1 cellular context compared by ENCODE assay signal in the genomic region with DNA sequence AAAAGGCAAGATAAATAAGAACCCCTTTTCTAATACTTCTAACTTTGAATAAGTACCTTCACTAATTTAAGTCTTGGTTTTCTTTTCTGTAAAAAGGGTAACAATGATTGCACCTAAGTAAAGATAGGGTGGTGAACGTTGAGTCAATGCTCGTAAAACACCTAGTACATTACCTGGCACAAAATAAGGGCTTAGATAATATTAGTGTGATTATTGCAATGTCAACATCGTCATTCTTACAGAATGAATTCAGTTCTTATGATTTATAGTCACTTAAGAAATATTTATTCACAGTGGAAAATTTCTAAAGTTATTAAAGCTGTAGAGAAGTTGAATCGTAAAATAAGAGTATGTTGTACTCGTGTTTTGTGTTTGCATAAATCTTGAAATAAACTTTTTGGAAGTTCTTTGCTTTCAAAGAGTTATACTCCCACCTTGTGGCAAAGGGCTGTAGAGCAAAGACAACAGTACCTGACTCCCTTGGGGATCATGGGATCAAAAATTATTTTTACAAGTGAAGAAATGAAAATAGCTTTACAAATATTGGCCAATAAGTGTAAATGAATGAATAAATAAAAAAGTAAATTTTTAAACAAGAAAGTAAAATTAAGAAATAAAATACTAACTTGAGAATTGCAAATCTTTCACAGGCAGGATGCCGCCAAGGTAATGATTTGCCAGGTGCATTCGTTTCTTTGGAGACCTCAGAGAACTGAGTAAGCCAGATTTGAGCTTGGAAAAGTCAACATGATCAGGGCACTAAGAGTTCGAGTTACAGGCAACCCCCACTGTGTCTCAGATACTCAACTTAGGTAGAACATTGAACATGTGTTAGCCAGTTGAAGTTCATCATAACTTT.
TF ChIP-seq lines count a peak whose summit lies in the region.

No MANE protein-coding gene starts in this region.

TF ChIP-seq in WTC11, 78 proteins besides CTCF, POLR2A, EP300 and RAD21 (continued from another document):
- no peak for TF ChIP-seq ARID4B (CRISPR knock-in tag; IDR thresholded peaks at IDR 0.05; ENCODE audit: borderline replicate concordance)
- TF ChIP-seq IRF2 (CRISPR knock-in tag; IDR thresholded peaks at IDR 0.05; ENCODE audit: borderline replicate concordance, low read depth), result no peak
- no peak for TF ChIP-seq RORB (CRISPR knock-in tag; IDR thresholded peaks at IDR 0.05)
- TF ChIP-seq GRHL2 (CRISPR knock-in tag; IDR thresholded peaks at IDR 0.05; ENCODE audit: insufficient replicate concordance, severe bottlenecking), result no peak
- no peak for TF ChIP-seq NR1H2 (CRISPR knock-in tag; IDR thresholded peaks at IDR 0.05)
